ENCODE assay signal across 29 cellular contexts in the genomic region with DNA sequence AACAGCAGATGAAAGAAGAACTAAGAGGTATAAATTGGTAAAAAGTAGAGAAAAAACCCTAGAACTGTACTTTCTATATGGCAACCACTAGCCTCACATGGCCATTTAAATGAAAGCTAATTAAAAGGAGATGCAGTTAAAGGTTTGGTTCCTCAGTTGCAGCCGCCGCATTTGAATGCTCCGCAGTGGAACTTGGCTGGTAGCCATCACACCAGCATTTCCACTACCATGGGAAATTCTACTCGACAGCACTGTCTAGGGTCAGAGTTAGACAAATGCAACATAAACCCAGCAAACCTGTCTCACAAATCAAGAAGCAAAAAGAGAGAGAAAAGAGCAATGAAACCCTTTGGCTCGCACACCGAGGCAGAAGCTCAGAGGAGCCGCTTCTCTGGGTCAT. TPM values are rescaled to one million over a fixed set of nuclear protein-coding genes. Genes with fewer than 3 reads are reported as not detected.
DNase-seq lines count a peak whose midpoint lies in the region; ATAC-seq, FAIRE-seq and TF ChIP-seq lines count a peak whose summit lies in the region.
"Had no signal": no experiment of that assay in that cellular context is flagged by ENCODE, and none has a peak within 500 bp of the region (broad histone marks: within the 10 kb centered on the region; RNA-seq: fewer than 3 reads in every experiment).

No MANE protein-coding gene starts in this region.

- no peaks in the 10 kb centered on the region for H3K27me3 ChIP-seq in pancreas
- H3K27me3 ChIP-seq: gastrocnemius medialis, ovary had no signal

- ATAC-seq in pancreas = peak; percentile 12 to 42 (median 32)
- ATAC-seq: stimulated activated memory B cell treated with anti-CD40 and anti-IgM and Interleukin-4, amounts not matched to agents 10 μg/mL and 1 μg/mL and 100 μg/mL, for 72 hours; T-helper 17 cell had no signal

- H3K9me3 ChIP-seq in pancreas = no peaks in the 10 kb centered on the region
- H3K9me3 ChIP-seq: adrenal gland, gastrocnemius medialis, ovary had no signal

- no peak for FAIRE-seq in pancreas (lab: Jason Lieb, UNC)
- FAIRE-seq in RCC 7860 (lab: Jason Lieb, UNC) = no peak
- FAIRE-seq: A204.1, endothelial cell of umbilical vein, TTC549 had no signal

- peak overlapping the region in 3 of 4 donors; percentile 3 to 36 (median 19) for H3K4me3 ChIP-seq in pancreas
- H3K4me3 ChIP-seq: adrenal gland, gastrocnemius medialis, GM23248, ovary had no signal

- H3K27me3 Mint-ChIP-seq in osteocyte (ENCODE audit: unreplicated experiment) = peaks cover 2% of the 10 kb centered on the region

- H3K4me1 Mint-ChIP-seq in osteocyte (ENCODE audit: unreplicated experiment) = no peaks in the 10 kb centered on the region
- H3K4me1 Mint-ChIP-seq: memory B cell; stimulated activated memory B cell treated with anti-CD40 and anti-IgM and Interleukin-4, amounts not matched to agents 10 μg/mL and 1 μg/mL and 100 μg/mL, for 72 hours had no signal

- DNase-seq in activated effector memory CD4-positive, alpha-beta T cell treated with anti-CD3 and anti-CD28 coated beads, Interleukin-2, amount 50 U/mL, for 16 hours = peak; percentile 25
- DNase-seq in activated effector memory CD4-positive, alpha-beta T cell treated with Interleukin-2 at 50 U/mL for 16 hours = no peak
- DNase-seq in cardiac septum (ENCODE audit: low spot score) (peak; percentile 74), pancreas (peak in 5 of 6 donors; percentile 33 to 60 (median 48)), osteocyte (ENCODE audit: extremely low spot score, unreplicated experiment) (no peak), RCC 7860 (ENCODE audit: low spot score) (no peak)
- no peak for DNase-seq in activated naive CD4-positive, alpha-beta T cell treated with Interleukin-2 at 50 U/mL for 16 hours
- DNase-seq in activated naive CD4-positive, alpha-beta T cell treated with anti-CD3 and anti-CD28 coated beads, Interleukin-2, amount 50 U/mL, for 16 hours = no peak
- DNase-seq: activated gamma-delta T cell treated with Interleukin-2 at 50 U/mL for 16 hours; activated T-cell treated with anti-CD3 and anti-CD28 coated beads, Interleukin-2, amount 50 U/mL, for 24 hours; Calu3; CD4-positive, CD25-positive, alpha-beta regulatory T cell; gastrocnemius medialis; GM23248; IMR-90; NCI-H146; NCI-H82; T-helper 17 cell had no signal

- H3K4me1 ChIP-seq in pancreas = peaks cover 0 to 8% (median 0%) of the 10 kb centered on the region in 3 donors
- H3K4me1 ChIP-seq: adrenal gland, gastrocnemius medialis had no signal

- no peaks in the 10 kb centered on the region for H3K36me3 Mint-ChIP-seq in osteocyte (ENCODE audit: unreplicated experiment)
- H3K36me3 Mint-ChIP-seq: brain; CD4-positive, CD25-positive, alpha-beta regulatory T cell; memory B cell; stimulated activated memory B cell treated with anti-CD40 and anti-IgM and Interleukin-4, amounts not matched to agents 10 μg/mL and 1 μg/mL and 100 μg/mL, for 72 hours had no signal

- no peaks in the 10 kb centered on the region for H3K9me3 Mint-ChIP-seq in osteocyte (ENCODE audit: unreplicated experiment)
- H3K9me3 Mint-ChIP-seq: activated T-cell treated with anti-CD3 and anti-CD28 coated beads, Interleukin-2, amount 50 U/mL, for 24 hours; memory B cell; stimulated activated memory B cell treated with anti-CD40 and anti-IgM and Interleukin-4, amounts not matched to agents 10 μg/mL and 1 μg/mL and 100 μg/mL, for 72 hours had no signal

- TF ChIP-seq CTCF in pancreas (IDR thresholded peaks at IDR 0.05) (no peak), osteocyte (IDR thresholded peaks at IDR 0.05) (no peak)

- no peaks in the 10 kb centered on the region for H3K36me3 ChIP-seq in pancreas
- H3K36me3 ChIP-seq: adrenal gland, gastrocnemius medialis, ovary had no signal

- H3K4me3 Mint-ChIP-seq in osteocyte (ENCODE audit: unreplicated experiment) = no peak overlapping the region
- H3K4me3 Mint-ChIP-seq: activated T-cell treated with anti-CD3 and anti-CD28 coated beads, Interleukin-2, amount 50 U/mL, for 24 hours; brain; CD4-positive, CD25-positive, alpha-beta regulatory T cell; memory B cell; stimulated activated memory B cell treated with anti-CD40 and anti-IgM and Interleukin-4, amounts not matched to agents 10 μg/mL and 1 μg/mL and 100 μg/mL, for 72 hours; T-helper 17 cell had no signal

- intact Hi-C loops in cardiac septum (cut with DNase I) = no loop called here
- intact Hi-C loops in pancreas (cut with DNase I) = no loop called here

- 12 to 15% methylated on average over 7 of the region's 7 CpGs for WGBS in pancreas, 2 donors

- peak overlapping the region; percentile 79 to 96 (median 86) for H3K27ac ChIP-seq in pancreas
- H3K27ac ChIP-seq: adrenal gland, gastrocnemius medialis, GM23248, ovary had no signal

- no peak overlapping the region for H3K27ac Mint-ChIP-seq in osteocyte (ENCODE audit: unreplicated experiment)
- H3K27ac Mint-ChIP-seq: activated T-cell treated with anti-CD3 and anti-CD28 coated beads, Interleukin-2, amount 50 U/mL, for 24 hours; memory B cell; stimulated activated memory B cell treated with anti-CD40 and anti-IgM and Interleukin-4, amounts not matched to agents 10 μg/mL and 1 μg/mL and 100 μg/mL, for 72 hours; T-helper 17 cell had no signal

RNA-seq across cellular contexts. Expression of a gene that starts 29.7 kb away (rescaled TPM):
- 23.2 TPM for total RNA-seq in cardiac septum
- total RNA-seq in pancreas = 10 to 100 TPM in 4 of 6 donors, 1 to 10 TPM in 2; 3.7 to 13.7 (median 11.3) TPM
- 10 to 100 TPM; 10.2 TPM for polyA plus RNA-seq in pancreas
- 0.19 and 0.39 TPM in 2 replicates for total RNA-seq in osteocyte
- total RNA-seq: Calu3; CD4-positive, CD25-positive, alpha-beta regulatory T cell; endothelial cell of umbilical vein; fibroblast of lung; GM23248; IMR-90; RPMI7951; SK-MEL-5; T-helper 17 cell had no signal
- polyA plus RNA-seq: CD4-positive, CD25-positive, alpha-beta regulatory T cell; endothelial cell of umbilical vein; fibroblast of lung; GM23248; IMR-90 had no signal

Comparison
In these comparisons a context has a peak if more than half of its experiments do, and no peak if none do; other contexts are left out.
1. DNase-seq: peak in activated effector memory CD4-positive, alpha-beta T cell treated with anti-CD3 and anti-CD28 coated beads, Interleukin-2, amount 50 U/mL, for 16 hours (single experiment), cardiac septum (single experiment) and pancreas (5 of 6); none in activated effector memory CD4-positive, alpha-beta T cell treated with Interleukin-2 at 50 U/mL for 16 hours (single experiment), osteocyte (single experiment), activated naive CD4-positive, alpha-beta T cell treated with Interleukin-2 at 50 U/mL for 16 hours (single experiment), activated naive CD4-positive, alpha-beta T cell treated with anti-CD3 and anti-CD28 coated beads, Interleukin-2, amount 50 U/mL, for 16 hours (single experiment) and RCC 7860 (single experiment).